ENCODE assay signal across 16 cellular contexts in the genomic region with DNA sequence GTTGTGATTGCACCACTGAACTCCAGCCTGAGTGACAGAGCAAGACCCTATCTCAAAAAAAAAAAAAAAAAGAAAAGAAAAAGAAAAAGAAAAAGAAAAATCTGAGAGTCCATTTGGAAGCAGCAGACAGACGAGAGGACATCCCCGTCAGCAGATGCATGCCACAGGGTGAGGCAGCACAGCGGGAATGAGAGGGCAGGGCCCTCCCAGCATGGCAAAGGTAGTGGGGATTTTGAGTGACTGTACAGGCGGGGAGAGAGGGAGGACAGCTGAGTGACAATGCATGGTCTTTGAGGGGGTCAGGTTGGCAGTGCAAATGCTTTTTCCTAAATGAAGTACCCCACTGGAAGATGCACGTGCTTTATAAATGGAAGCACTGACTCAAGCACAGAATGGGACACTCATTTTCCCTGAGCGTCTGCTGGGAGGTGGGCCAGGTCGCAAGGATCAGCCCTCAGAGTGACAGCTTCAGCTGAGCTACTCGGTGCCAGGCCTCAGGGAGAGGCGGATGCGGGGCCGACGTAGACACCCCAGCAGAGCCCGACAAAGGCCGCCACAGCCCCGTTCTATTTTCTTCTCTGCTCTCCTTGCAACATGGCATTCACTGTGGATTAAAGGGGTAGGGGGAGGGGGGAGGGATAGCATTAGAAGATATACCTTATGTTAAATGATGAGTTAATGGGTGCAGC.
A peak's percentile ranks its signal among the peaks of the same experiment; 100 is the strongest.
DNase-seq lines count a peak whose midpoint lies in the region; ATAC-seq and TF ChIP-seq lines count a peak whose summit lies in the region.
"Had no signal": no experiment of that assay in that cellular context is flagged by ENCODE, and none has a peak within 500 bp of the region (broad histone marks: within the 10 kb centered on the region; RNA-seq: fewer than 3 reads in every experiment).

No MANE protein-coding gene starts in this region.

- no peak overlapping the region for H3K4me3 ChIP-seq in dorsolateral prefrontal cortex
- H3K4me3 ChIP-seq in neuronal stem cell (ENCODE audit: low read length in 2 of 2): no peak overlapping the region
- H3K4me3 ChIP-seq: MG63 had no signal

- H3K9me3 ChIP-seq in neuronal stem cell (replicated peaks in 1 of 2; ENCODE audit: control insufficient read depth in 2 of 2, insufficient read depth in 1 of 2, low read depth in 1 of 2, low read length in 2 of 2): peaks cover 0 to 2% of the 10 kb centered on the region in 2 donors
- H3K9me3 ChIP-seq: BE2C, MG63 had no signal

- H3K4me1 Mint-ChIP-seq in stimulated activated naive B cell treated with anti-CD40 and anti-IgM and Interleukin-4, amounts not matched to agents 10 μg/mL and 1 μg/mL and 100 μg/mL, for 72 hours: no peaks in the 10 kb centered on the region

- no peak overlapping the region for H2BK12ac ChIP-seq in neuronal stem cell (ENCODE audit: low read length)

- H3K4ac ChIP-seq in neuronal stem cell (ENCODE audit: low read length): no peak overlapping the region

- H3K27ac ChIP-seq in dorsolateral prefrontal cortex: peak overlapping the region in 57 of 59 donors; percentile 32 to 98 (median 92)
- no peak overlapping the region for H3K27ac ChIP-seq in neuronal stem cell (replicated peaks; ENCODE audit: low read length)
- peak overlapping the region; percentile 93 for H3K27ac ChIP-seq in substantia nigra (ENCODE audit: low read depth, low read length, poor library complexity, severe bottlenecking)

- no peak overlapping the region for H4K8ac ChIP-seq in neuronal stem cell (ENCODE audit: low read depth, low read length)

- H3K23ac ChIP-seq in neuronal stem cell (ENCODE audit: low read depth, low read length, poor library complexity): no peak overlapping the region

- ATAC-seq in stimulated activated naive B cell treated with anti-CD40 and anti-IgM and Interleukin-4, amounts not matched to agents 10 μg/mL and 1 μg/mL and 100 μg/mL, for 72 hours (replicated peaks): no peak
- ATAC-seq: CD8-positive, alpha-beta T cell had no signal

- no peak overlapping the region for H3K27ac Mint-ChIP-seq in stimulated activated naive B cell treated with anti-CD40 and anti-IgM and Interleukin-4, amounts not matched to agents 10 μg/mL and 1 μg/mL and 100 μg/mL, for 72 hours
- H3K27ac Mint-ChIP-seq: CD8-positive, alpha-beta T cell had no signal

- no peaks in the 10 kb centered on the region for H3K36me3 ChIP-seq in neuronal stem cell (replicated peaks in 1 of 2; ENCODE audit: control insufficient read depth in 2 of 2, insufficient read depth in 2 of 2, low read length in 2 of 2)
- H3K36me3 ChIP-seq: BE2C, MG63 had no signal

- no peak overlapping the region for H3K14ac ChIP-seq in neuronal stem cell (ENCODE audit: low read length)

- H2BK15ac ChIP-seq in neuronal stem cell (ENCODE audit: low read length): no peak overlapping the region

- H2BK5ac ChIP-seq in neuronal stem cell (ENCODE audit: low read length): no peak overlapping the region

- H3K27me3 ChIP-seq in dorsolateral prefrontal cortex (no peaks in the 10 kb centered on the region), neuronal stem cell (ENCODE audit: control insufficient read depth in 3 of 3, insufficient read depth in 3 of 3, low read depth in 1 of 3, low read length in 3 of 3) (no peaks in the 10 kb centered on the region)
- H3K27me3 ChIP-seq: BE2C, MG63 had no signal

- peaks cover 0 to 2% of the 10 kb centered on the region in 2 donors for H3K36me3 Mint-ChIP-seq in stimulated activated naive B cell treated with anti-CD40 and anti-IgM and Interleukin-4, amounts not matched to agents 10 μg/mL and 1 μg/mL and 100 μg/mL, for 72 hours
- H3K36me3 Mint-ChIP-seq: CD8-positive, alpha-beta T cell had no signal

- H2AK5ac ChIP-seq in neuronal stem cell (ENCODE audit: low read depth, low read length): peak overlapping the region; percentile 19

- H4K91ac ChIP-seq in neuronal stem cell (ENCODE audit: low read depth, low read length, poor library complexity): no peak overlapping the region

- H3K4me1 ChIP-seq in neuronal stem cell (ENCODE audit: control insufficient read depth in 2 of 2, insufficient read depth in 1 of 2, low read depth in 1 of 2, low read length in 2 of 2): peaks cover 0 to 14% of the 10 kb centered on the region in 2 donors
- H3K4me1 ChIP-seq: BE2C had no signal

- no peak overlapping the region for H2AFZ ChIP-seq in neuronal stem cell (ENCODE audit: low read length)

- H2BK120ac ChIP-seq in neuronal stem cell (ENCODE audit: low read depth, low read length): no peak overlapping the region

- intact Hi-C loops in dorsolateral prefrontal cortex (cut with DNase I): no loop called here

- TF ChIP-seq CTCF in dorsolateral prefrontal cortex (IDR thresholded peaks at IDR 0.05 in 54 of 56, conservative IDR thresholded peaks at IDR 0.05 in 2 of 56; ENCODE audit: low read depth in 1 of 56, partially characterized antibody in 56 of 56): no peak

- peak; percentile 26 for DNase-seq in NCI-H1092 (lab: John Stamatoyannopoulos, UW)
- peak in 2 of 10 donors; percentile 46 to 56 for DNase-seq in dorsolateral prefrontal cortex
- peak; percentile 11 for DNase-seq in neuronal stem cell (ENCODE audit: low spot score)
- peak in 22 of 49 donors; percentile 10 to 65 (median 25) for DNase-seq in substantia nigra (lab: John Stamatoyannopoulos, UW)
- no peak for DNase-seq in stimulated activated naive B cell treated with anti-CD40 and anti-IgM and Interleukin-4, amounts not matched to agents 10 μg/mL and 1 μg/mL and 100 μg/mL, for 72 hours
- DNase-seq in NCI-H146 treated with DMSO at 0.1 percent for 48 hours (lab: John Stamatoyannopoulos, UW; ENCODE audit: unreplicated experiment): no peak
- no peak for DNase-seq in NCI-H1436 treated with DMSO at 0.1 percent for 48 hours (lab: John Stamatoyannopoulos, UW)
- DNase-seq: ACHN; BE2C; CD8-positive, alpha-beta T cell; KBM-7; MG63; NCI-H2029 treated with DMSO at 0.1 percent for 48 hours; NCI-H2227 treated with DMSO at 0.1 percent for 48 hours; NCI-H524 treated with DMSO at 0.1 percent for 48 hours; SIG-M5 had no signal

- no CpG with 5 or more reads among the region's 15 CpGs for WGBS in neuronal stem cell (ENCODE audit: extremely low coverage in 2 of 2, insufficient read length in 2 of 2, insufficient replicate concordance in 1 of 2), 2 donors

- no peak overlapping the region for H3K4me3 Mint-ChIP-seq in stimulated activated naive B cell treated with anti-CD40 and anti-IgM and Interleukin-4, amounts not matched to agents 10 μg/mL and 1 μg/mL and 100 μg/mL, for 72 hours
- H3K4me3 Mint-ChIP-seq: CD8-positive, alpha-beta T cell had no signal

- no peak overlapping the region for H3K9ac ChIP-seq in neuronal stem cell (ENCODE audit: low read depth, low read length, poor library complexity)

- peaks cover 6% of the 10 kb centered on the region in 2 donors for H3K9me3 Mint-ChIP-seq in stimulated activated naive B cell treated with anti-CD40 and anti-IgM and Interleukin-4, amounts not matched to agents 10 μg/mL and 1 μg/mL and 100 μg/mL, for 72 hours
- H3K9me3 Mint-ChIP-seq: CD8-positive, alpha-beta T cell had no signal

- H3K27me3 Mint-ChIP-seq in stimulated activated naive B cell treated with anti-CD40 and anti-IgM and Interleukin-4, amounts not matched to agents 10 μg/mL and 1 μg/mL and 100 μg/mL, for 72 hours: peaks cover 5 to 16% of the 10 kb centered on the region in 2 donors

- peak overlapping the region; percentile 35 for H3K18ac ChIP-seq in neuronal stem cell (ENCODE audit: low read length)

- H3K79me1 ChIP-seq in neuronal stem cell (ENCODE audit: low read depth, low read length): no peaks in the 10 kb centered on the region

- H3K4me2 ChIP-seq in neuronal stem cell (ENCODE audit: insufficient read depth, low read length, poor library complexity, severe bottlenecking): no peak overlapping the region

Comparison
In these comparisons a context has a peak if more than half of its experiments do, and no peak if none do; other contexts are left out.
1. DNase-seq: peak in NCI-H1092 (single experiment) and neuronal stem cell (single experiment); none in stimulated activated naive B cell treated with anti-CD40 and anti-IgM and Interleukin-4, amounts not matched to agents 10 μg/mL and 1 μg/mL and 100 μg/mL, for 72 hours (single experiment), NCI-H146 treated with DMSO at 0.1 percent for 48 hours (single experiment) and NCI-H1436 treated with DMSO at 0.1 percent for 48 hours (single experiment).